Comparison of ENCODE assay signal across 20 cellular contexts in the genomic region with DNA sequence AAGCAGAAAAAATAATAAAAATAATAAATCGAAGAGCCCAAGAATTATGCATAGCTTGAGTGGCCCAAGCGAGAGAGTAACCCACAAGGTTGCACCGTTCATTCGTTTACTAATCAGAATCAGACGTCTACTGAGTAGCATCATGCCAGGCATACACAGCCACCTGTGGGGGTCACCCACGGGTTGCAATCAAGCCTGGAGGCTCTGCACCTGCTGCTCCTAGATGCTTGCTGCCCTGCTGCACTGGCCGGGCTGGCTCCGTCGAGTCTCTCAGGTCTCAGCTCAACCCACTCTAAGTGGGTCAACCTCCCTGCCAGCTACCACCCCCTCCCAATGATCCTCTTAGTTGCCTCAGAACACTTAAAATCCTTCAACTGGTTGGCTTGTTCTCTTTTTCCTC. TPM values are rescaled to one million over a fixed set of nuclear protein-coding genes. Genes with fewer than 3 reads are reported as not detected.
DNase-seq lines count a peak whose midpoint lies in the region; ATAC-seq, FAIRE-seq and TF ChIP-seq lines count a peak whose summit lies in the region.
"Had no signal": no experiment of that assay in that cellular context is flagged by ENCODE, and none has a peak within 500 bp of the region (broad histone marks: within the 10 kb centered on the region; RNA-seq: fewer than 3 reads in every experiment).

No MANE protein-coding gene starts in this region.

- BruUV-seq in OCI-LY7 (replicated peaks; lab: Mats Ljungman, UMichigan) = no TSS peak

- H3K4me1 ChIP-seq in MM.1S (ENCODE audit: low read length) (no peaks in the 10 kb centered on the region), OCI-LY7 (ENCODE audit: insufficient read depth, low read length, poor library complexity, severe bottlenecking) (no peaks in the 10 kb centered on the region), pancreas (peaks cover 0 to 5% (median 0%) of the 10 kb centered on the region in 3 donors), heart left ventricle (peaks cover 0 to 25% (median 15%) of the 10 kb centered on the region in 12 donors)
- H3K4me1 ChIP-seq: colonic mucosa had no signal

- no peak for FAIRE-seq in pancreas (lab: Jason Lieb, UNC)
- FAIRE-seq: endometrium, keratinocyte had no signal

- TF ChIP-seq CTCF in natural killer cell (IDR thresholded peaks at IDR 0.05) (no peak), MM.1S (IDR thresholded peaks at IDR 0.05; ENCODE audit: low read length) (0 out of 2 replicates have a peak, but pooled peaks have one; percentile 6), OCI-LY7 (conservative IDR thresholded peaks at IDR 0.05; ENCODE audit: low read length) (peak; percentile 50; the same call in 1 of the 2 replicates), pancreas (IDR thresholded peaks at IDR 0.05) (no peak), heart left ventricle (IDR thresholded peaks at IDR 0.05) (no peak)

- H3K27me3 ChIP-seq in MM.1S (replicated peaks; ENCODE audit: insufficient read depth, low read length) (no peaks in the 10 kb centered on the region), pancreas (no peaks in the 10 kb centered on the region), heart left ventricle (no peaks in the 10 kb centered on the region)
- H3K27me3 ChIP-seq: body of pancreas, colonic mucosa, hepatocyte had no signal

- H3K27ac ChIP-seq in MM.1S (ENCODE audit: low read length) (no peak overlapping the region), OCI-LY7 (ENCODE audit: low read depth, low read length, poor library complexity, severe bottlenecking) (no peak overlapping the region), pancreas (no peak overlapping the region), heart left ventricle (no peak overlapping the region)
- H3K27ac ChIP-seq: body of pancreas, colonic mucosa, hepatocyte had no signal

- H2AFZ ChIP-seq in MM.1S (ENCODE audit: low read length) = no peak overlapping the region
- no peak overlapping the region for H2AFZ ChIP-seq in OCI-LY7 (ENCODE audit: low read length)
- H2AFZ ChIP-seq: hepatocyte had no signal

- H3K4me3 ChIP-seq in MM.1S (ENCODE audit: low read length) (no peak overlapping the region), OCI-LY7 (ENCODE audit: low read depth, low read length, poor library complexity, severe bottlenecking) (no peak overlapping the region), pancreas (no peak overlapping the region), heart left ventricle (no peak overlapping the region)
- H3K4me3 ChIP-seq: body of pancreas, colonic mucosa, hepatocyte had no signal

- H3F3A ChIP-seq in MM.1S (ENCODE audit: insufficient read depth, low read length) = no peaks in the 10 kb centered on the region

- H3K79me2 ChIP-seq in MM.1S (ENCODE audit: low read length) (no peaks in the 10 kb centered on the region), OCI-LY7 (ENCODE audit: insufficient read depth, low read depth, low read length) (no peaks in the 10 kb centered on the region)
- H3K79me2 ChIP-seq: hepatocyte had no signal

- no peak overlapping the region for H3K9ac ChIP-seq in MM.1S (ENCODE audit: low read length)

- no peak for ATAC-seq in natural killer cell
- no peak for ATAC-seq in natural killer cell treated with Interleukin-12 subunit alpha and Interleukin-12 subunit beta and Interleukin-15 and Interleukin-18, amount 100 ng/mL, for 72 hours
- ATAC-seq in pancreas = no peak
- no peak for ATAC-seq in heart left ventricle
- ATAC-seq in GM21717 (IDR thresholded peaks at IDR 0.05; ENCODE audit: unreplicated experiment) = no peak
- ATAC-seq: activated T-cell treated with anti-CD3 and anti-CD28 coated beads, Interleukin-2, amount 50 U/mL, for 72 hours; body of pancreas had no signal

- H3K27ac Mint-ChIP-seq in natural killer cell = no peak overlapping the region
- no peak overlapping the region for H3K27ac Mint-ChIP-seq in natural killer cell treated with Interleukin-12 subunit alpha and Interleukin-12 subunit beta and Interleukin-15 and Interleukin-18, amount 100 ng/mL, for 72 hours
- H3K27ac Mint-ChIP-seq: activated naive CD8-positive, alpha-beta T cell treated with anti-CD3 and anti-CD28 coated beads for 36 hours; activated T-cell treated with anti-CD3 and anti-CD28 coated beads, Interleukin-2, amount 50 U/mL, for 72 hours; naive B cell; T-helper 1 cell treated with Interleukin-12 subunit alpha and Interleukin-12 subunit beta and Interleukin-4 antibody, amounts not matched to agents 30 μg/mL and 1 μg/mL, for 36 hours had no signal

- 51 to 56% methylated on average over 9 of the region's 9 CpGs for WGBS in pancreas, 2 donors
- 81 to 89% (median 85%) methylated on average over 9 of the region's 9 CpGs for WGBS in heart left ventricle, 4 donors

- H3K9me3 Mint-ChIP-seq in natural killer cell = no peaks in the 10 kb centered on the region
- H3K9me3 Mint-ChIP-seq in natural killer cell treated with Interleukin-12 subunit alpha and Interleukin-12 subunit beta and Interleukin-15 and Interleukin-18, amount 100 ng/mL, for 72 hours = no peaks in the 10 kb centered on the region
- H3K9me3 Mint-ChIP-seq: activated naive CD8-positive, alpha-beta T cell treated with anti-CD3 and anti-CD28 coated beads for 36 hours; activated T-cell treated with anti-CD3 and anti-CD28 coated beads, Interleukin-2, amount 50 U/mL, for 72 hours; T-helper 1 cell treated with Interleukin-12 subunit alpha and Interleukin-12 subunit beta and Interleukin-4 antibody, amounts not matched to agents 30 μg/mL and 1 μg/mL, for 36 hours had no signal

- no peak for TF ChIP-seq POLR2A in heart left ventricle (IDR thresholded peaks at IDR 0.05)

- H3K36me3 Mint-ChIP-seq in natural killer cell = no peaks in the 10 kb centered on the region
- no peaks in the 10 kb centered on the region for H3K36me3 Mint-ChIP-seq in natural killer cell treated with Interleukin-12 subunit alpha and Interleukin-12 subunit beta and Interleukin-15 and Interleukin-18, amount 100 ng/mL, for 72 hours
- H3K36me3 Mint-ChIP-seq: activated naive CD8-positive, alpha-beta T cell treated with anti-CD3 and anti-CD28 coated beads for 36 hours had no signal

- intact Hi-C loops in natural killer cell (cut with micrococcal nuclease) = no loop called here
- intact Hi-C loops in OCI-LY7 (cut with micrococcal nuclease; ENCODE audit: unreplicated experiment) = loop anchor here (5.0 kb wide), 1 partner anchor 89 kb away; the partner anchor contains the start of gene CPT1A
- intact Hi-C loops in pancreas (cut with DNase I) = no loop called here
- intact Hi-C loops in heart left ventricle (cut with DNase I) = loop anchor here in 1 of 10 donors (10.0 kb wide), 1 partner anchor 62 kb away; no protein-coding TSS in a partner anchor

- H3K9me2 ChIP-seq in MM.1S (replicated peaks; ENCODE audit: insufficient read depth, low read length) (no peaks in the 10 kb centered on the region), OCI-LY7 (ENCODE audit: insufficient read depth, low read length) (no peaks in the 10 kb centered on the region)

- CTCF ChIA-PET in OCI-LY7 (lab: Charles Lee; ENCODE audit: unreplicated experiment) = no interaction called here

- no peaks in the 10 kb centered on the region for H3K27me3 Mint-ChIP-seq in natural killer cell (ENCODE audit: low read depth in 2 of 2)
- H3K27me3 Mint-ChIP-seq in natural killer cell treated with Interleukin-12 subunit alpha and Interleukin-12 subunit beta and Interleukin-15 and Interleukin-18, amount 100 ng/mL, for 72 hours = no peaks in the 10 kb centered on the region
- H3K27me3 Mint-ChIP-seq: activated naive CD8-positive, alpha-beta T cell treated with anti-CD3 and anti-CD28 coated beads for 36 hours; naive B cell had no signal

- H4K20me1 ChIP-seq in MM.1S (ENCODE audit: insufficient read depth, low read length) = no peaks in the 10 kb centered on the region
- no peaks in the 10 kb centered on the region for H4K20me1 ChIP-seq in OCI-LY7 (ENCODE audit: insufficient read depth, low read length)

- H3K4me1 Mint-ChIP-seq in natural killer cell = peaks cover 12 to 27% of the 10 kb centered on the region in 2 donors
- H3K4me1 Mint-ChIP-seq in natural killer cell treated with Interleukin-12 subunit alpha and Interleukin-12 subunit beta and Interleukin-15 and Interleukin-18, amount 100 ng/mL, for 72 hours (ENCODE audit: low read depth in 2 of 2) = peaks cover 0 to 14% of the 10 kb centered on the region in 2 donors

- peak overlapping the region; percentile 29 for H3K4me3 Mint-ChIP-seq in natural killer cell
- no peak overlapping the region for H3K4me3 Mint-ChIP-seq in natural killer cell treated with Interleukin-12 subunit alpha and Interleukin-12 subunit beta and Interleukin-15 and Interleukin-18, amount 100 ng/mL, for 72 hours
- H3K4me3 Mint-ChIP-seq: activated naive CD8-positive, alpha-beta T cell treated with anti-CD3 and anti-CD28 coated beads for 36 hours; activated T-cell treated with anti-CD3 and anti-CD28 coated beads, Interleukin-2, amount 50 U/mL, for 72 hours had no signal

- no peaks in the 10 kb centered on the region for H3K9me3 ChIP-seq in MM.1S (replicated peaks; ENCODE audit: insufficient read depth, low read length)
- no peaks in the 10 kb centered on the region for H3K9me3 ChIP-seq in OCI-LY7 (ENCODE audit: low read length)
- no peaks in the 10 kb centered on the region for H3K9me3 ChIP-seq in pancreas
- H3K9me3 ChIP-seq in heart left ventricle = no peaks in the 10 kb centered on the region
- H3K9me3 ChIP-seq: body of pancreas, colonic mucosa had no signal

- POLR2A ChIA-PET in OCI-LY7 (lab: Charles Lee) = no interaction called here

- no peak overlapping the region for H3K4me2 ChIP-seq in MM.1S (ENCODE audit: low read depth, low read length)
- no peak overlapping the region for H3K4me2 ChIP-seq in OCI-LY7 (ENCODE audit: low read length)
- H3K4me2 ChIP-seq: hepatocyte had no signal

- H3K36me3 ChIP-seq in MM.1S (replicated peaks; ENCODE audit: insufficient read depth, low read length) (no peaks in the 10 kb centered on the region), OCI-LY7 (ENCODE audit: insufficient read depth, low read length) (no peaks in the 10 kb centered on the region; the same call in 1 of the 2 replicates), pancreas (peaks cover 0 to 24% (median 5%) of the 10 kb centered on the region in 3 donors), heart left ventricle (peaks cover 0 to 39% (median 28%) of the 10 kb centered on the region in 9 donors)
- H3K36me3 ChIP-seq: colonic mucosa had no signal

- DNase-seq in natural killer cell (no peak), MM.1S (no peak), OCI-LY7 (ENCODE audit: low spot score) (peak; percentile 39), pancreas (no peak), heart left ventricle (no peak)
- DNase-seq in natural killer cell treated with Interleukin-12 subunit alpha and Interleukin-12 subunit beta and Interleukin-15 and Interleukin-18, amount 100 ng/mL, for 72 hours (ENCODE audit: low spot score) = no peak
- DNase-seq: activated CD4-positive, CD25-positive, alpha-beta regulatory T cell; activated naive CD8-positive, alpha-beta T cell treated with anti-CD3 and anti-CD28 coated beads for 36 hours; activated T-cell treated with anti-CD3 and anti-CD28 coated beads, Interleukin-2, amount 50 U/mL, for 72 hours; body of pancreas; colonic mucosa; naive B cell; NCI-H2171; posterior cingulate gyrus; SHP77 treated with DMSO at 0.1 percent for 48 hours had no signal

RNA-seq across cellular contexts. Expression of gene TESMIN, which starts 2.0 kb away (rescaled TPM):
- total RNA-seq in natural killer cell (1 to 10 TPM; 1.1 to 3.9 (median 1.1) TPM), OCI-LY7 (2022) (19.4 and 24.0 TPM in 2 replicates), pancreas (1 to 10 TPM; 1.4 to 3.6 (median 1.8) TPM), heart left ventricle (1 to 10 TPM in 2 of 9 donors, under 1 TPM in 6, not detected in 1; 0.12 to 2.0 (median 0.55) TPM)
- 1 to 10 TPM in 1 of 2 donors, under 1 TPM in 1; 0.98 to 4.9 TPM for total RNA-seq in natural killer cell treated with Interleukin-12 subunit alpha and Interleukin-12 subunit beta and Interleukin-15 and Interleukin-18, amount 100 ng/mL, for 72 hours
- total RNA-seq in OCI-LY7 (2014; rRNA removed; shearing (Covaris generic)) = 10.4 and 13.0 TPM in 2 replicates
- polyA plus RNA-seq in pancreas (1 to 10 TPM; 1.9 to 2.3 TPM), heart left ventricle (under 1 TPM; 0.15 to 0.34 TPM)

Comparison
In these comparisons a context has a peak if more than half of its experiments do, and no peak if none do; other contexts are left out.
1. CTCF ChIP-seq: peak in MM.1S (single experiment) and OCI-LY7 (single experiment); none in natural killer cell (single experiment), pancreas (0 of 4) and heart left ventricle (0 of 12).